In the genomic region with DNA sequence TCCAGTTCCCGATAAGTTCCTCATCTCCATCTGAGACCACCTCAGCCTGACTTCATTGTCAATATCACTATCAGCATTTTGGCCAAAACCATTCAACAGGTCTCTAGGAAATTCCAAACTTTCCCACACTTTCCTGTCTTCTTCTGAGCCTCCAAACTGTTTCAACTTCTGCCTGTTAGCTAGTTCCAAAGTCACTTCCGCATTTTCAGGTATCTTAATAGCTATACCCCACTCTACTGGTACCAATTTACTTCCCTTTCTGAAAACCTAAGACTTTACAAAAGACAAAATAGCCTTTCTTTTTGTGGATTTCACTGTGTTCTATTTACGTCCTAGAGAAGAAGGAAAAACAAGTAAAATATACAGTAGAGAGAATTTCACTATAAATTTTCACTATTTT, we compare ENCODE assay signal across 17 cellular contexts.
"Had no signal": no experiment of that assay in that cellular context is flagged by ENCODE, and none has a peak within 500 bp of the region (broad histone marks: within the 10 kb centered on the region; RNA-seq: fewer than 3 reads in every experiment).

No MANE protein-coding gene starts in this region.

- FAIRE-seq: endothelial cell of umbilical vein had no signal

- H3K4me1 ChIP-seq: heart right ventricle, sigmoid colon had no signal

- DNase-seq: activated CD4-positive, alpha-beta T cell treated with anti-CD3 and anti-CD28 coated beads, Interleukin-2, amount 10 ng/mL, durations not matched to agents 24 days and 14 days; caudate nucleus; effector CD4-positive, alpha-beta T cell; foreskin melanocyte; heart right ventricle; islet precursor cell; mesendoderm; sigmoid colon; stimulated activated naive CD4-positive, alpha-beta T cell; substantia nigra; T-helper 9 cell; trophoblast cell had no signal

- H3K4me3 ChIP-seq: coronary artery, heart right ventricle, sigmoid colon had no signal

- H3K36me3 ChIP-seq: heart right ventricle, sigmoid colon had no signal

- H3K27me3 ChIP-seq: heart right ventricle, sigmoid colon had no signal

- H3K27ac ChIP-seq: coronary artery, heart right ventricle, sigmoid colon had no signal

- ATAC-seq: activated T-helper 17 cell treated with anti-CD3 and anti-CD28 coated beads, Interleukin-2, amount 50 U/mL, for 72 hours; heart right ventricle; left lobe of liver; WTC11 had no signal
